In genomic region chr1:109918077-109918606, GRCh38 we compare ENCODE assay signal across 10 cellular contexts. TPM values are rescaled to one million over a fixed set of nuclear protein-coding genes. Genes with fewer than 3 reads are reported as not detected.
A peak's percentile ranks its signal among the peaks of the same experiment; 100 is the strongest.
DNase-seq lines count a peak whose midpoint lies in the region; ATAC-seq and TF ChIP-seq lines count a peak whose summit lies in the region.
"Had no signal": no experiment of that assay in that cellular context is flagged by ENCODE, and none has a peak within 500 bp of the region (broad histone marks: within the 10 kb centered on the region; RNA-seq: fewer than 3 reads in every experiment).

No MANE protein-coding gene starts in this region.

- no peaks in the 10 kb centered on the region for H3F3A ChIP-seq in SK-N-SH (replicated peaks; ENCODE audit: insufficient read depth)

- H3K18ac ChIP-seq in mesendoderm (ENCODE audit: low read length), result no peak overlapping the region

- H3K79me1 ChIP-seq in mesendoderm (ENCODE audit: low read length), result no peaks in the 10 kb centered on the region

- no peak overlapping the region for H2AK5ac ChIP-seq in mesendoderm (ENCODE audit: low read length)

- H4K8ac ChIP-seq in mesendoderm (ENCODE audit: low read depth, low read length), result no peak overlapping the region

- DNase-seq in SK-N-SH (no peak), HuH-7.5 (ENCODE audit: low spot score) (peak; percentile 60), amniotic epithelial cell (ENCODE audit: low read depth) (peak; percentile 84), mesendoderm (peak; percentile 61), NCI-H2081 treated with DMSO at 0.1 percent for 48 hours (lab: John Stamatoyannopoulos, UW) (no peak), UCSD-AML1 (lab: John Stamatoyannopoulos, UW; ENCODE audit: unreplicated experiment) (no peak)
- DNase-seq: lower lobe of right lung had no signal

- POLR2A ChIA-PET in SK-N-SH (lab: Yijun Ruan, JAX), result no interaction called here

- H3K27me3 ChIP-seq in SK-N-SH (ENCODE audit: insufficient read depth) (no peaks in the 10 kb centered on the region), mesendoderm (ENCODE audit: insufficient read depth, low read length, poor library complexity) (no peaks in the 10 kb centered on the region)
- H3K27me3 ChIP-seq: tibial artery had no signal

- no peaks in the 10 kb centered on the region for H3K9me3 ChIP-seq in SK-N-SH
- H3K9me3 ChIP-seq: lower lobe of right lung, tibial artery had no signal

- no peaks in the 10 kb centered on the region for H3K9me2 ChIP-seq in SK-N-SH

- no peak overlapping the region for H4K5ac ChIP-seq in mesendoderm (ENCODE audit: low read length)

- peaks cover under 1 to 15% of the 10 kb centered on the region in 2 experiments; a peak in 2 of 4 replicates for H3K4me1 ChIP-seq in SK-N-SH (ENCODE audit: control insufficient read depth in 1 of 2, insufficient read depth in 2 of 2, low read depth in 1 of 2, low read length in 1 of 2)
- H3K4me1 ChIP-seq in mesendoderm (ENCODE audit: control insufficient read depth, low read depth, low read length), result peaks cover 2% of the 10 kb centered on the region

- no peak overlapping the region for H3K56ac ChIP-seq in mesendoderm (ENCODE audit: low read length)

- no peak overlapping the region for H2BK120ac ChIP-seq in mesendoderm (ENCODE audit: low read depth, low read length)

- ATAC-seq in SK-N-SH treated with all-trans-retinoic acid at 6 μM for 48 hours, result no peak
- no peak for ATAC-seq in HG02938 (IDR thresholded peaks at IDR 0.05; ENCODE audit: unreplicated experiment)
- ATAC-seq: lower lobe of right lung had no signal

- TF ChIP-seq RAD21 in SK-N-SH (IDR thresholded peaks at IDR 0.05; ENCODE audit: low read length), result no peak

- peak; percentile 15; the same call in 1 of the 2 replicates for TF ChIP-seq CTCF in SK-N-SH (IDR thresholded peaks at IDR 0.05)

- 92% methylated on average over 3 of the region's 3 CpGs for WGBS in SK-N-SH (ENCODE audit: low lambda C conversion rate)
- WGBS in mesendoderm (ENCODE audit: extremely low coverage, insufficient coverage, low lambda C conversion rate), result no CpG with 5 or more reads among the region's 3 CpGs

- H3K9ac ChIP-seq in SK-N-SH, result no peak overlapping the region
- no peak overlapping the region for H3K9ac ChIP-seq in mesendoderm (ENCODE audit: low read length)

- H3K27ac ChIP-seq in SK-N-SH (ENCODE audit: low read depth in 2 of 2, low read length in 1 of 2) (no peak overlapping the region), mesendoderm (ENCODE audit: low read depth, low read length) (no peak overlapping the region)
- H3K27ac ChIP-seq: lower lobe of right lung, tibial artery had no signal

- peaks cover 4 to 35% of the 10 kb centered on the region in 2 experiments for H3K36me3 ChIP-seq in SK-N-SH (replicated peaks in 1 of 2; ENCODE audit: control insufficient read depth in 1 of 2, insufficient read depth in 2 of 2, low read length in 1 of 2)
- no peaks in the 10 kb centered on the region for H3K36me3 ChIP-seq in mesendoderm (ENCODE audit: control insufficient read depth, insufficient read depth, low read length)

- H3K79me2 ChIP-seq in SK-N-SH (ENCODE audit: insufficient read depth) (peaks cover 9% of the 10 kb centered on the region), mesendoderm (ENCODE audit: control insufficient read depth, insufficient read depth, low read length) (no peaks in the 10 kb centered on the region)

- TF ChIP-seq EP300 in SK-N-SH (IDR thresholded peaks at IDR 0.05; ENCODE audit: borderline replicate concordance in 1 of 2, low read depth in 1 of 2, low read length in 1 of 2), result no peak

- H2AFZ ChIP-seq in SK-N-SH (ENCODE audit: low read depth), result no peak overlapping the region

- H2BK15ac ChIP-seq in mesendoderm (replicated peaks; ENCODE audit: low read depth), result no peak overlapping the region

- H4K20me1 ChIP-seq in SK-N-SH (ENCODE audit: insufficient read depth), result peaks cover 13% of the 10 kb centered on the region; the same call in 1 of the 2 replicates

- H3K4me3 ChIP-seq in SK-N-SH (ENCODE audit: low read depth in 2 of 2, low read length in 1 of 2), result no peak overlapping the region
- no peak overlapping the region for H3K4me3 ChIP-seq in mesendoderm (ENCODE audit: low read length)
- H3K4me3 ChIP-seq: lower lobe of right lung, tibial artery had no signal

- H3K4me2 ChIP-seq in SK-N-SH (no peak overlapping the region), mesendoderm (ENCODE audit: low read length) (no peak overlapping the region)

- no peak overlapping the region for H2BK5ac ChIP-seq in mesendoderm (ENCODE audit: low read length)

- CTCF ChIA-PET in SK-N-SH (lab: Yijun Ruan, JAX), result interaction anchor here (1.0 to 2.0 kb wide), 3 partner anchors 65 to 145 kb away, joined by 3 to 8 read pairs (median 4); partner anchors contain the start of gene AHCYL1

- no peak overlapping the region for H3K23ac ChIP-seq in mesendoderm (ENCODE audit: low read length)

- no peak overlapping the region for H3K4ac ChIP-seq in mesendoderm (ENCODE audit: low read depth, low read length)

TF ChIP-seq in SK-N-SH, 30 proteins besides CTCF, POLR2A, EP300 and RAD21:
- TF ChIP-seq GABPA (IDR thresholded peaks at IDR 0.05; ENCODE audit: low read depth), result no peak
TF ChIP-seq in SK-N-SH: peak in this region for 0.

TF ChIP-seq in SK-N-SH treated with all-trans-retinoic acid at 6 μM for 48 hours, 23 proteins besides CTCF, POLR2A, EP300 and RAD21:
- TF ChIP-seq GLIS3 (CRISPR knock-in tag; IDR thresholded peaks at IDR 0.05), result no peak
- TF ChIP-seq TOX (CRISPR knock-in tag; IDR thresholded peaks at IDR 0.05; ENCODE audit: borderline replicate concordance), result no peak
- no peak for TF ChIP-seq ZFP30 (CRISPR knock-in tag; IDR thresholded peaks at IDR 0.05)
- TF ChIP-seq ZFP3 (CRISPR knock-in tag; IDR thresholded peaks at IDR 0.05), result no peak
- TF ChIP-seq ZNF565 (CRISPR knock-in tag; conservative IDR thresholded peaks at IDR 0.05; ENCODE audit: low read depth), result no peak
- no peak for TF ChIP-seq ISL1 (CRISPR knock-in tag; IDR thresholded peaks at IDR 0.05)
- no peak for TF ChIP-seq BACH2 (CRISPR knock-in tag; IDR thresholded peaks at IDR 0.05; ENCODE audit: borderline replicate concordance)
- TF ChIP-seq, protein P1, sequence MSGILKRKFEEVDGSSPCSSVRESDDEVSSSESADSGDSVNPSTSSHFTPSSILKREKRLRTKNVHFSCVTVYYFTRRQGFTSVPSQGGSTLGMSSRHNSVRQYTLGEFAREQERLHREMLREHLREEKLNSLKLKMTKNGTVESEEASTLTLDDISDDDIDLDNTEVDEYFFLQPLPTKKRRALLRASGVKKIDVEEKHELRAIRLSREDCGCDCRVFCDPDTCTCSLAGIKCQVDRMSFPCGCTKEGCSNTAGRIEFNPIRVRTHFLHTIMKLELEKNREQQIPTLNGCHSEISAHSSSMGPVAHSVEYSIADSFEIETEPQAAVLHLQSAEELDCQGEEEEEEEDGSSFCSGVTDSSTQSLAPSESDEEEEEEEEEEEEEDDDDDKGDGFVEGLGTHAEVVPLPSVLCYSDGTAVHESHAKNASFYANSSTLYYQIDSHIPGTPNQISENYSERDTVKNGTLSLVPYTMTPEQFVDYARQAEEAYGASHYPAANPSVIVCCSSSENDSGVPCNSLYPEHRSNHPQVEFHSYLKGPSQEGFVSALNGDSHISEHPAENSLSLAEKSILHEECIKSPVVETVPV (CRISPR knock-in tag; IDR thresholded peaks at IDR 0.05), result no peak
- TF ChIP-seq ARNTL (CRISPR knock-in tag; IDR thresholded peaks at IDR 0.05; ENCODE audit: borderline replicate concordance, low read depth), result no peak
- TF ChIP-seq TCF4 (CRISPR knock-in tag; IDR thresholded peaks at IDR 0.05; ENCODE audit: borderline replicate concordance), result no peak
- TF ChIP-seq ZNF70 (CRISPR knock-in tag; IDR thresholded peaks at IDR 0.05), result no peak
- no peak for TF ChIP-seq RARB (CRISPR knock-in tag; IDR thresholded peaks at IDR 0.05)
- no peak for TF ChIP-seq ESRRG (CRISPR knock-in tag; IDR thresholded peaks at IDR 0.05)
- TF ChIP-seq OSR1 (CRISPR knock-in tag; IDR thresholded peaks at IDR 0.05), result no peak
- no peak for TF ChIP-seq POU6F1 (CRISPR knock-in tag; IDR thresholded peaks at IDR 0.05; ENCODE audit: borderline replicate concordance, low read depth)

RNA-seq across cellular contexts. Expression of gene CSF1, which starts 7.5 kb away (rescaled TPM):
- polyA plus RNA-seq in SK-N-SH (2012; rRNA removed), result 25.3 and 31.9 TPM in 2 replicates
- 20.4 and 32.3 TPM in 2 replicates for polyA plus RNA-seq in SK-N-SH (2012; cell fraction: cytosol; rRNA removed)
- 48.4 and 52.0 TPM in 2 replicates for polyA plus RNA-seq in SK-N-SH (2012; cell fraction: nucleus; rRNA removed)
- 2.3 TPM for polyA plus RNA-seq in mesendoderm (2013, experiment 1 of 2)
- 2.0 TPM for polyA plus RNA-seq in mesendoderm (2013, experiment 2 of 2)

Comparison
In these comparisons a context has a peak if more than half of its experiments do, and no peak if none do; other contexts are left out.
1. DNase-seq: peak in HuH-7.5 (single experiment), amniotic epithelial cell (single experiment) and mesendoderm (single experiment); none in SK-N-SH (single experiment), NCI-H2081 treated with DMSO at 0.1 percent for 48 hours (single experiment) and UCSD-AML1 (single experiment).